ENCODE assay signal across 8 cellular contexts in genomic region chr13:73058741-73059459, GRCh38. TPM values are rescaled to one million over a fixed set of nuclear protein-coding genes. Genes with fewer than 3 reads are reported as not detected.
A peak's percentile ranks its signal among the peaks of the same experiment; 100 is the strongest.
DNase-seq lines count a peak whose midpoint lies in the region; ATAC-seq, FAIRE-seq and TF ChIP-seq lines count a peak whose summit lies in the region.

TSS of gene KLF5 (plus strand) at chr13:73059005. CDS start at chr13:73059328, 323 bp downstream.

- H3K36me3 Mint-ChIP-seq in natural killer cell treated with Interleukin-12 subunit alpha and Interleukin-12 subunit beta and Interleukin-15 and Interleukin-18, amount 100 ng/mL, for 72 hours, result no peaks in the 10 kb centered on the region

- H3K27me3 Mint-ChIP-seq in natural killer cell treated with Interleukin-12 subunit alpha and Interleukin-12 subunit beta and Interleukin-15 and Interleukin-18, amount 100 ng/mL, for 72 hours, result peaks cover 27 to 63% of the 10 kb centered on the region in 2 donors

- no peaks in the 10 kb centered on the region for H3K79me2 ChIP-seq in DND-41 (ENCODE audit: insufficient read depth, low read length)

- peaks cover 32% of the 10 kb centered on the region for H3K4me1 ChIP-seq in DND-41 (ENCODE audit: insufficient read depth, low read length)

- in situ Hi-C loops in KBM-7 (cut with MboI; ENCODE audit: low pct_unique_long_range_greater_than_20kb, low sequenced_read_pairs), result no loop called here

- peak within 1 kb of the TSS; percentile 73 for H3K4me2 ChIP-seq in DND-41 (ENCODE audit: insufficient read depth, low read length)

- H3K9me3 ChIP-seq in DND-41 (ENCODE audit: insufficient read depth, low read length, severe bottlenecking), result no peaks in the 10 kb centered on the region

- H3K27ac ChIP-seq in DND-41 (ENCODE audit: low read length), result peak within 1 kb of the TSS; percentile 55

- TF ChIP-seq CTCF in DND-41 (IDR thresholded peaks at IDR 0.05; ENCODE audit: borderline replicate concordance, extremely low read depth, low read length, poor library complexity, severe bottlenecking), result no peak

- H3K9ac ChIP-seq in DND-41 (ENCODE audit: low read depth, low read length), result peak within 1 kb of the TSS; percentile 79

- H3K4me1 Mint-ChIP-seq in natural killer cell treated with Interleukin-12 subunit alpha and Interleukin-12 subunit beta and Interleukin-15 and Interleukin-18, amount 100 ng/mL, for 72 hours (ENCODE audit: low read depth in 2 of 2), result peaks cover 8 to 19% of the 10 kb centered on the region in 2 donors

- H4K20me1 ChIP-seq in DND-41 (ENCODE audit: insufficient read depth, low read length), result no peaks in the 10 kb centered on the region

- ATAC-seq in DND-41 (ENCODE audit: insufficient read depth, low read depth) (peak; percentile 97), GM21737 (IDR thresholded peaks at IDR 0.05; ENCODE audit: unreplicated experiment) (peak; percentile 99)
- peak; percentile 99 to 100 for ATAC-seq in natural killer cell treated with Interleukin-12 subunit alpha and Interleukin-12 subunit beta and Interleukin-15 and Interleukin-18, amount 100 ng/mL, for 72 hours

- FAIRE-seq in RCC 7860 (lab: Jason Lieb, UNC), result no peak

- DNase-seq in DND-41 (peak; percentile 95), KBM-7 (peak; percentile 94), RCC 7860 (ENCODE audit: low spot score) (peak; percentile 78), fibroblast of peridontal ligament (ENCODE audit: extremely low read depth) (peak; percentile 76)
- peak; percentile 93 for DNase-seq in activated T-helper 1 cell treated with anti-CD3 and anti-CD28 coated beads, Interleukin-2, amount 50 U/mL, for 16 hours (ENCODE audit: low read depth in 1 of 2, low spot score in 1 of 2)
- peak; percentile 96 for DNase-seq in natural killer cell treated with Interleukin-12 subunit alpha and Interleukin-12 subunit beta and Interleukin-15 and Interleukin-18, amount 100 ng/mL, for 72 hours (ENCODE audit: low spot score)
- DNase-seq in stimulated activated naive CD4-positive, alpha-beta T cell treated with Interleukin-2 at 50 U/mL for 16 hours (lab: John Stamatoyannopoulos, UW), result peak; percentile 95

- H3K4me3 Mint-ChIP-seq in natural killer cell treated with Interleukin-12 subunit alpha and Interleukin-12 subunit beta and Interleukin-15 and Interleukin-18, amount 100 ng/mL, for 72 hours, result peak within 1 kb of the TSS; percentile 83

- H3K4me3 ChIP-seq in DND-41 (ENCODE audit: low read depth in 1 of 2, low read length in 2 of 2), result peak within 1 kb of the TSS; percentile 55 to 89; a peak in 3 of 4 replicates

- H3K27ac Mint-ChIP-seq in natural killer cell treated with Interleukin-12 subunit alpha and Interleukin-12 subunit beta and Interleukin-15 and Interleukin-18, amount 100 ng/mL, for 72 hours, result no peak within 1 kb of the TSS

- H3K27me3 ChIP-seq in DND-41 (ENCODE audit: insufficient read depth, low read length, poor library complexity), result peaks cover 5% of the 10 kb centered on the region

- no peaks in the 10 kb centered on the region for H3K9me3 Mint-ChIP-seq in natural killer cell treated with Interleukin-12 subunit alpha and Interleukin-12 subunit beta and Interleukin-15 and Interleukin-18, amount 100 ng/mL, for 72 hours

- no peaks in the 10 kb centered on the region for H3K36me3 ChIP-seq in DND-41 (ENCODE audit: insufficient read depth, low read length)

- H2AFZ ChIP-seq in DND-41 (ENCODE audit: low read depth, low read length), result peak within 1 kb of the TSS; percentile 96

RNA-seq across cellular contexts. Expression of gene KLF5, which starts in this region (rescaled TPM):
- total RNA-seq in natural killer cell treated with Interleukin-12 subunit alpha and Interleukin-12 subunit beta and Interleukin-15 and Interleukin-18, amount 100 ng/mL, for 72 hours, result 1 to 10 TPM; 1.5 to 2.5 TPM

Comparison
In these comparisons a context has a peak if more than half of its experiments do, and no peak if none do; other contexts are left out.
1. Peak in every context shown above with its lines: DNase-seq, ATAC-seq, H3K4me3 ChIP-seq and H3K27ac ChIP-seq.